In genomic region chr12:101768781-101769180, GRCh38 we compare ENCODE assay signal across 2 cellular contexts.
TF ChIP-seq lines count a peak whose summit lies in the region.

No MANE protein-coding gene starts in this region.

TF ChIP-seq in HepG2, 621 proteins besides CTCF, POLR2A, EP300 and RAD21 (continued from another document):
- no peak for TF ChIP-seq NR2F2 (IDR thresholded peaks at IDR 0.05; ENCODE audit: borderline replicate concordance, low read depth)
- TF ChIP-seq HIVEP1 (CRISPR knock-in tag; IDR thresholded peaks at IDR 0.05), result no peak
- TF ChIP-seq SOX5 (CRISPR knock-in tag; IDR thresholded peaks at IDR 0.05; ENCODE audit: borderline replicate concordance), result peak; percentile 43; the same call in 1 of the 2 replicates
- TF ChIP-seq HNF1B (CRISPR knock-in tag; IDR thresholded peaks at IDR 0.05), result no peak

TF ChIP-seq in WTC11, 78 proteins besides CTCF, POLR2A, EP300 and RAD21 (continued from another document):
- TF ChIP-seq ZMAT4 (CRISPR knock-in tag; IDR thresholded peaks at IDR 0.05), result no peak
- no peak for TF ChIP-seq ZBTB21 (CRISPR knock-in tag; IDR thresholded peaks at IDR 0.05; ENCODE audit: borderline replicate concordance)
- no peak for TF ChIP-seq TCF7 (CRISPR knock-in tag; IDR thresholded peaks at IDR 0.05; ENCODE audit: low read depth)
- no peak for TF ChIP-seq NR2C2 (CRISPR knock-in tag; IDR thresholded peaks at IDR 0.05)
- TF ChIP-seq GTF2I (CRISPR knock-in tag; conservative IDR thresholded peaks at IDR 0.05), result no peak
- no peak for TF ChIP-seq ZNF219 (CRISPR knock-in tag; IDR thresholded peaks at IDR 0.05; ENCODE audit: borderline replicate concordance)
- no peak for TF ChIP-seq ZNF396 (CRISPR knock-in tag; IDR thresholded peaks at IDR 0.05; ENCODE audit: borderline replicate concordance)
- no peak for TF ChIP-seq MLX (CRISPR knock-in tag; IDR thresholded peaks at IDR 0.05)
- TF ChIP-seq FOXJ3 (CRISPR knock-in tag; IDR thresholded peaks at IDR 0.05; ENCODE audit: borderline replicate concordance), result no peak
- TF ChIP-seq, protein P1, sequence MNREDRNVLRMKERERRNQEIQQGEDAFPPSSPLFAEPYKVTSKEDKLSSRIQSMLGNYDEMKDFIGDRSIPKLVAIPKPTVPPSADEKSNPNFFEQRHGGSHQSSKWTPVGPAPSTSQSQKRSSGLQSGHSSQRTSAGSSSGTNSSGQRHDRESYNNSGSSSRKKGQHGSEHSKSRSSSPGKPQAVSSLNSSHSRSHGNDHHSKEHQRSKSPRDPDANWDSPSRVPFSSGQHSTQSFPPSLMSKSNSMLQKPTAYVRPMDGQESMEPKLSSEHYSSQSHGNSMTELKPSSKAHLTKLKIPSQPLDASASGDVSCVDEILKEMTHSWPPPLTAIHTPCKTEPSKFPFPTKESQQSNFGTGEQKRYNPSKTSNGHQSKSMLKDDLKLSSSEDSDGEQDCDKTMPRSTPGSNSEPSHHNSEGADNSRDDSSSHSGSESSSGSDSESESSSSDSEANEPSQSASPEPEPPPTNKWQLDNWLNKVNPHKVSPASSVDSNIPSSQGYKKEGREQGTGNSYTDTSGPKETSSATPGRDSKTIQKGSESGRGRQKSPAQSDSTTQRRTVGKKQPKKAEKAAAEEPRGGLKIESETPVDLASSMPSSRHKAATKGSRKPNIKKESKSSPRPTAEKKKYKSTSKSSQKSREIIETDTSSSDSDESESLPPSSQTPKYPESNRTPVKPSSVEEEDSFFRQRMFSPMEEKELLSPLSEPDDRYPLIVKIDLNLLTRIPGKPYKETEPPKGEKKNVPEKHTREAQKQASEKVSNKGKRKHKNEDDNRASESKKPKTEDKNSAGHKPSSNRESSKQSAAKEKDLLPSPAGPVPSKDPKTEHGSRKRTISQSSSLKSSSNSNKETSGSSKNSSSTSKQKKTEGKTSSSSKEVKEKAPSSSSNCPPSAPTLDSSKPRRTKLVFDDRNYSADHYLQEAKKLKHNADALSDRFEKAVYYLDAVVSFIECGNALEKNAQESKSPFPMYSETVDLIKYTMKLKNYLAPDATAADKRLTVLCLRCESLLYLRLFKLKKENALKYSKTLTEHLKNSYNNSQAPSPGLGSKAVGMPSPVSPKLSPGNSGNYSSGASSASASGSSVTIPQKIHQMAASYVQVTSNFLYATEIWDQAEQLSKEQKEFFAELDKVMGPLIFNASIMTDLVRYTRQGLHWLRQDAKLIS (CRISPR knock-in tag; IDR thresholded peaks at IDR 0.05; ENCODE audit: borderline replicate concordance), result no peak
- TF ChIP-seq NFE2L1 (CRISPR knock-in tag; IDR thresholded peaks at IDR 0.05), result no peak
- TF ChIP-seq PRRX2 (CRISPR knock-in tag; IDR thresholded peaks at IDR 0.05), result no peak
- no peak for TF ChIP-seq PREB (CRISPR knock-in tag; IDR thresholded peaks at IDR 0.05; ENCODE audit: borderline replicate concordance)
- TF ChIP-seq, protein P2, sequence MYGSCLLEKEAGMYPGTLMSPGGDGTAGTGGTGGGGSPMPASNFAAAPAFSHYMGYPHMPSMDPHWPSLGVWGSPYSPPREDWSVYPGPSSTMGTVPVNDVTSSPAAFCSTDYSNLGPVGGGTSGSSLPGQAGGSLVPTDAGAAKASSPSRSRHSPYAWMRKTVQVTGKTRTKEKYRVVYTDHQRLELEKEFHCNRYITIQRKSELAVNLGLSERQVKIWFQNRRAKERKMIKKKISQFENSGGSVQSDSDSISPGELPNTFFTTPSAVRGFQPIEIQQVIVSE (CRISPR knock-in tag; IDR thresholded peaks at IDR 0.05; ENCODE audit: borderline replicate concordance), result no peak
- TF ChIP-seq FOXK1 (CRISPR knock-in tag; IDR thresholded peaks at IDR 0.05), result no peak
